In genomic region chr16:76639685-76640289, GRCh38 we compare ENCODE assay signal across 9 cellular contexts.
A peak's percentile ranks its signal among the peaks of the same experiment; 100 is the strongest.
DNase-seq lines count a peak whose midpoint lies in the region; ATAC-seq and TF ChIP-seq lines count a peak whose summit lies in the region.
"Had no signal": no experiment of that assay in that cellular context is flagged by ENCODE, and none has a peak within 500 bp of the region (broad histone marks: within the 10 kb centered on the region; RNA-seq: fewer than 3 reads in every experiment).

No MANE protein-coding gene starts in this region.

- no peak overlapping the region for H3K4me2 ChIP-seq in HCT116 (ENCODE audit: low read length)

- peak in 2 of 3 experiments; percentile 4 to 29; a peak in 1 of 6 replicates for TF ChIP-seq CTCF in HCT116 (IDR thresholded peaks at IDR 0.05 in 2 of 3, conservative IDR thresholded peaks at IDR 0.05 in 1 of 3; ENCODE audit: borderline replicate concordance in 1 of 3, insufficient read depth in 1 of 3, low read depth in 2 of 3, low read length in 2 of 3)

- RAD21 ChIA-PET in HCT116 (lab: Charles Lee; ENCODE audit: low non-redundant PET in 1 of 2, low total read pairs in 2 of 2, uncharacterized antibody in 2 of 2, unreplicated experiment in 2 of 2) = no interaction called here

- H3K9me3 ChIP-seq in HCT116 (ENCODE audit: control insufficient read depth in 1 of 2, insufficient read depth in 1 of 2, low read depth in 1 of 2, low read length in 2 of 2) = no peaks in the 10 kb centered on the region; a peak in 2 of 4 replicates

- no peaks in the 10 kb centered on the region for H3K36me3 ChIP-seq in HCT116 (ENCODE audit: control insufficient read depth in 1 of 2, insufficient read depth in 2 of 2, low read length in 2 of 2)

- H3K9ac ChIP-seq in HCT116 (ENCODE audit: low read length) = no peak overlapping the region

- H3K27me3 ChIP-seq in HCT116 (ENCODE audit: insufficient read depth, low read length) = no peaks in the 10 kb centered on the region
- H3K27me3 ChIP-seq: dorsolateral prefrontal cortex had no signal

- H3K4me3 Mint-ChIP-seq in activated T-cell treated with anti-CD3 and anti-CD28 coated beads, Interleukin-2, amount 50 U/mL, for 4 hours = no peak overlapping the region

- no peaks in the 10 kb centered on the region for H3K9me2 ChIP-seq in HCT116 (ENCODE audit: insufficient read depth)

- POLR2A ChIA-PET in HCT116 (lab: Charles Lee) = no interaction called here

- no peaks in the 10 kb centered on the region for H4K20me1 ChIP-seq in HCT116 (ENCODE audit: insufficient read depth)

- H2AFZ ChIP-seq in HCT116 (ENCODE audit: low read depth, low read length, poor library complexity, severe bottlenecking) = no peak overlapping the region

- BruUV-seq in HCT116 (replicated peaks; lab: Mats Ljungman, UMichigan) = no TSS peak

- no peak overlapping the region for H3K27ac ChIP-seq in HCT116 (ENCODE audit: low read depth, low read length)
- H3K27ac ChIP-seq: dorsolateral prefrontal cortex had no signal

- no peak for TF ChIP-seq POLR2A in HCT116 (IDR thresholded peaks at IDR 0.05; ENCODE audit: borderline replicate concordance, extremely low read depth, insufficient read depth, insufficient read length)

- ATAC-seq in HCT116 (peak; percentile 63; the same call in 1 of the 2 replicates), HG03457 (IDR thresholded peaks at IDR 0.05; ENCODE audit: unreplicated experiment) (no peak)
- no peak for ATAC-seq in activated T-cell treated with anti-CD3 and anti-CD28 coated beads, Interleukin-2, amount 50 U/mL, for 4 hours

- H3K9me3 Mint-ChIP-seq in activated T-cell treated with anti-CD3 and anti-CD28 coated beads, Interleukin-2, amount 50 U/mL, for 4 hours = peaks cover 8% of the 10 kb centered on the region

- intact Hi-C loops in HCT116 (cut with micrococcal nuclease) = loop anchor here (10.0 kb wide), 1 partner anchor 835 kb away; no protein-coding TSS in a partner anchor

- DNase-seq in D341Med (ENCODE audit: low spot score) (peak; percentile 33), HCT116 (ENCODE audit: low read depth, low spot score) (no peak), SHP77 (lab: John Stamatoyannopoulos, UW) (peak; percentile 55 to 64), iris pigment epithelial cell (ENCODE audit: low read depth) (peak; percentile 36), DMS114 treated with DMSO at 0.1 percent for 48 hours (lab: John Stamatoyannopoulos, UW; ENCODE audit: unreplicated experiment) (no peak), OCI-M2 (lab: John Stamatoyannopoulos, UW; ENCODE audit: unreplicated experiment) (no peak)
- no peak for DNase-seq in activated T-cell treated with anti-CD3 and anti-CD28 coated beads, Interleukin-2, amount 50 U/mL, for 4 hours

- H3K4me3 ChIP-seq in HCT116 (replicated peaks in 1 of 2; ENCODE audit: low read depth in 1 of 2, low read length in 2 of 2) = no peak overlapping the region
- H3K4me3 ChIP-seq: dorsolateral prefrontal cortex had no signal

- H3K4me1 Mint-ChIP-seq in activated T-cell treated with anti-CD3 and anti-CD28 coated beads, Interleukin-2, amount 50 U/mL, for 4 hours (ENCODE audit: low read depth) = no peaks in the 10 kb centered on the region

- no peaks in the 10 kb centered on the region for H3K79me2 ChIP-seq in HCT116 (ENCODE audit: insufficient read depth, low read length)

- H3K27me3 Mint-ChIP-seq in activated T-cell treated with anti-CD3 and anti-CD28 coated beads, Interleukin-2, amount 50 U/mL, for 4 hours (ENCODE audit: low read depth) = peaks cover 1% of the 10 kb centered on the region

- H3K36me3 Mint-ChIP-seq in activated T-cell treated with anti-CD3 and anti-CD28 coated beads, Interleukin-2, amount 50 U/mL, for 4 hours (ENCODE audit: insufficient read depth) = no peaks in the 10 kb centered on the region

- no peak for TF ChIP-seq RAD21 in HCT116 (IDR thresholded peaks at IDR 0.05; ENCODE audit: low read depth)

- no peaks in the 10 kb centered on the region for H3K4me1 ChIP-seq in HCT116 (ENCODE audit: control insufficient read depth in 1 of 2, insufficient read depth in 2 of 2, low read length in 2 of 2)

- CTCF ChIA-PET in HCT116 (lab: Charles Lee) = no interaction called here

TF ChIP-seq in HCT116, 20 proteins besides CTCF, POLR2A, EP300 and RAD21:
- no peak for TF ChIP-seq SIN3A (IDR thresholded peaks at IDR 0.05; ENCODE audit: low read depth)

Comparison
In these comparisons a context has a peak if more than half of its experiments do, and no peak if none do; other contexts are left out.
1. DNase-seq: peak in D341Med (single experiment), SHP77 (2 of 2) and iris pigment epithelial cell (single experiment); none in HCT116 (single experiment), DMS114 treated with DMSO at 0.1 percent for 48 hours (single experiment), OCI-M2 (single experiment) and activated T-cell treated with anti-CD3 and anti-CD28 coated beads, Interleukin-2, amount 50 U/mL, for 4 hours (single experiment).